In the genomic region with DNA sequence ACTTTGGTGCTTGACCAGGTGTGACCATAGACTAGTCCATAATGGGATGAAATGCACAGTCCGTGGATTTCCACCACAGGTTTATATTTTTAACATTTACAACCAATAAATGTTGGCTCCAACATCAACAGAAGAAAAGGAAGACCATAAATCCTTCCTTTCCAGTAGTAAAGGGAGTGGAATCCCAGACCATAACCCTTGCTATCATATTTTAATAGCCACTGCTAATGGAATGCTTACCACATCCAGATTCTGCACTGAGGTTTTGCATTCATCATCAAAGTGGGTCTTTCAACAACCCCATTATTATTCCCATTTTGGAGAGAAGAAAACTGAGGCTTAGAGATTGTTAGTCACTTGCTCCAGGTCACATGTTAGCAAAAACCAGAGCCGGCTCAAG, we compare ENCODE assay signal across 31 cellular contexts.
"Had no signal": no experiment of that assay in that cellular context is flagged by ENCODE, and none has a peak within 500 bp of the region (broad histone marks: within the 10 kb centered on the region; RNA-seq: fewer than 3 reads in every experiment).

No MANE protein-coding gene starts in this region.

- H3K4me3 ChIP-seq: neural progenitor cell, ovary, psoas muscle, right lobe of liver, sigmoid colon, skin epidermis, smooth muscle cell, spleen, suprapubic skin, testis, tibial artery, transverse colon, upper lobe of right lung, uterus had no signal

- H3K4me2 ChIP-seq: neural progenitor cell, smooth muscle cell had no signal

- H3K4me3 Mint-ChIP-seq: natural killer cell; nephron; neural progenitor cell; stimulated activated memory B cell treated with anti-CD40 and anti-IgM and Interleukin-4, amounts not matched to agents 10 μg/mL and 1 μg/mL and 100 μg/mL, for 72 hours; stimulated activated naive CD8-positive, alpha-beta T cell treated with anti-CD3 and anti-CD28 coated beads, Interleukin-15, amount 100 ng/mL, for 72 hours; type B pancreatic cell had no signal

- H3K27ac ChIP-seq: neural progenitor cell, ovary, parathyroid adenoma, psoas muscle, right lobe of liver, sigmoid colon, skin epidermis, spleen, suprapubic skin, testis, tibial artery, transverse colon, upper lobe of right lung, uterus had no signal

- ATAC-seq: natural killer cell; psoas muscle; right cardiac atrium; right lobe of liver; stimulated activated memory B cell treated with anti-CD40 and anti-IgM and Interleukin-4, amounts not matched to agents 10 μg/mL and 1 μg/mL and 100 μg/mL, for 72 hours; stimulated activated naive CD8-positive, alpha-beta T cell treated with anti-CD3 and anti-CD28 coated beads, Interleukin-15, amount 100 ng/mL, for 72 hours; stimulated activated naive CD8-positive, alpha-beta T cell treated with anti-CD3 and anti-CD28 coated beads, Interleukin-15, Interleukin-2, amounts not matched to agents 100 U/mL and 50 U/mL, for 24 hours; upper lobe of right lung had no signal

- H3K9me3 Mint-ChIP-seq: natural killer cell; nephron; stimulated activated naive CD8-positive, alpha-beta T cell treated with anti-CD3 and anti-CD28 coated beads, Interleukin-15, amount 100 ng/mL, for 72 hours had no signal

- H3K27me3 ChIP-seq: neural progenitor cell, ovary, right lobe of liver, testis, tibial artery had no signal

- H3K9ac ChIP-seq: neural progenitor cell, parathyroid adenoma had no signal

- H2AFZ ChIP-seq: neural progenitor cell, parathyroid adenoma had no signal

- H3K79me2 ChIP-seq: parathyroid adenoma had no signal

- H3K9me3 ChIP-seq: ovary, psoas muscle, right lobe of liver, sigmoid colon, spleen, suprapubic skin, testis, tibial artery, transverse colon, upper lobe of right lung, uterus had no signal

- H3K4me1 ChIP-seq: neural progenitor cell, parathyroid adenoma, psoas muscle, right lobe of liver, sigmoid colon, spleen, testis, transverse colon, upper lobe of right lung, uterus had no signal

- H3K36me3 Mint-ChIP-seq: natural killer cell, neural progenitor cell, type B pancreatic cell had no signal

- H3K36me3 ChIP-seq: neural progenitor cell, ovary, right lobe of liver, sigmoid colon, spleen, suprapubic skin, tibial artery, transverse colon, upper lobe of right lung, uterus had no signal

- H3K4me1 Mint-ChIP-seq: natural killer cell; neural progenitor cell; stimulated activated naive CD8-positive, alpha-beta T cell treated with anti-CD3 and anti-CD28 coated beads, Interleukin-15, amount 100 ng/mL, for 72 hours had no signal

- DNase-seq: natural killer cell; occipital lobe; ovary; psoas muscle; right cardiac atrium; right lobe of liver; spleen; stimulated activated CD4-positive, alpha-beta T cell treated with anti-CD3 and anti-CD28 coated beads, Interleukin-12 subunit alpha, Interleukin-12 subunit beta, amount 100 ng/mL, for 4 hours; stimulated activated CD4-positive, alpha-beta T cell treated with anti-CD3 and anti-CD28 coated beads, Interleukin-1b, Interleukin-23, amount 100 ng/mL, for 48 hours; stimulated activated CD4-positive, alpha-beta T cell treated with anti-CD3 and anti-CD28 coated beads, Interleukin-4, amount 100 ng/mL, for 1 hour; stimulated activated CD4-positive, alpha-beta T cell treated with anti-CD3 and anti-CD28 coated beads, Interleukin-4, amount 100 ng/mL, for 4 hours; stimulated activated CD8-positive, alpha-beta memory T cell treated with anti-CD3 and anti-CD28 coated beads, Interleukin-4, amount 100 ng/mL, for 48 hours; stimulated activated naive CD4-positive, alpha-beta T cell; stimulated activated naive CD8-positive, alpha-beta T cell treated with anti-CD3 and anti-CD28 coated beads, Interleukin-15, amount 100 ng/mL, for 72 hours; stimulated activated naive CD8-positive, alpha-beta T cell treated with anti-CD3 and anti-CD28 coated beads, Interleukin-15, Interleukin-2, amounts not matched to agents 100 U/mL and 50 U/mL, for 24 hours; substantia nigra; testis; tibial artery; transverse colon; upper lobe of right lung; uterus had no signal

- H3K27ac Mint-ChIP-seq: natural killer cell; nephron; neural progenitor cell; progenitor cell of endocrine pancreas; stimulated activated memory B cell treated with anti-CD40 and anti-IgM and Interleukin-4, amounts not matched to agents 10 μg/mL and 1 μg/mL and 100 μg/mL, for 72 hours; stimulated activated naive CD8-positive, alpha-beta T cell treated with anti-CD3 and anti-CD28 coated beads, Interleukin-15, amount 100 ng/mL, for 72 hours; type B pancreatic cell had no signal
